In the genomic region with DNA sequence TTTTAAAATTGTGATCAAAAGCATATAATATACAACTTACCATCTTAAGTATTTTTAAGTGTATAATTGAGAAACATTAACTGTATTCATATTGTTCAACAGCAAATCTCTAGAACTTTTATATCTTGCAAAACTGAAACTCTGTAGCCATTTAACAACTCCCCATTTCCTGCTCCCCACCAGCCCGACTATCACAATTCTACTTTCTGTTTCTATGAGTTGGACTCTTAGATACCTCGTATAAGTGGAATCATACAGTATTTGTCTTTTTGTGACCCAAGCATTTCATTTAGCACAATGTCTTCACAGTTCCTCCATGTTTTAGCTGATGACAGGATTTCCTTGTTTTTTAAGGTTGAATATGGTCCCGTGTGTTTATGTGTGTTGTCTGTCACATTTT, we compare ENCODE assay signal across 26 cellular contexts.
A peak's percentile ranks its signal among the peaks of the same experiment; 100 is the strongest.
DNase-seq lines count a peak whose midpoint lies in the region; ATAC-seq, FAIRE-seq and TF ChIP-seq lines count a peak whose summit lies in the region.
"Had no signal": no experiment of that assay in that cellular context is flagged by ENCODE, and none has a peak within 500 bp of the region (broad histone marks: within the 10 kb centered on the region; RNA-seq: fewer than 3 reads in every experiment).

No MANE protein-coding gene starts in this region.

- in situ Hi-C loops in GM12878 (cut with MboI) = no loop called here

- H3K36me3 Mint-ChIP-seq in activated T-cell treated with anti-CD3 and anti-CD28 coated beads, Interleukin-2, amount 50 U/mL, for 4 hours (ENCODE audit: insufficient read depth) = peaks cover 76% of the 10 kb centered on the region

- TF ChIP-seq EP300 in GM12878 (IDR thresholded peaks at IDR 0.05; ENCODE audit: borderline replicate concordance in 1 of 2, control insufficient read depth in 1 of 2, low read depth in 2 of 2, low read length in 2 of 2) (no peak), upper lobe of left lung (IDR thresholded peaks at IDR 0.05) (no peak)

- SMC1A ChIA-PET in GM12878 (lab: Charles Lee; ENCODE audit: uncharacterized antibody, unreplicated experiment) = no interaction called here

- H3K79me2 ChIP-seq in MM.1S (ENCODE audit: low read length) (no peaks in the 10 kb centered on the region), GM12878 (ENCODE audit: control insufficient read depth, insufficient read depth, low read length) (no peaks in the 10 kb centered on the region)

- TF ChIP-seq RAD21 in GM12878 (IDR thresholded peaks at IDR 0.05; ENCODE audit: insufficient read depth, low read depth, low read length) = no peak

- CTCF ChIA-PET in GM12878 (lab: Yijun Ruan, JAX) = no interaction called here
- CTCF ChIA-PET in A673 (lab: Charles Lee) = no interaction called here

- RAD21 ChIA-PET in GM12878 (lab: Charles Lee; ENCODE audit: unreplicated experiment) = no interaction called here

- H3K4me1 ChIP-seq in MM.1S (ENCODE audit: low read length) (peaks cover 16% of the 10 kb centered on the region), GM12878 (ENCODE audit: control insufficient read depth, insufficient read depth, low read length) (no peaks in the 10 kb centered on the region), A673 (ENCODE audit: insufficient read depth, low read length, poor library complexity, severe bottlenecking) (peaks cover 3% of the 10 kb centered on the region), upper lobe of left lung (no peaks in the 10 kb centered on the region)

- H3K9ac ChIP-seq in MM.1S (ENCODE audit: low read length) (no peak overlapping the region), GM12878 (ENCODE audit: control insufficient read depth, insufficient read depth, low read length) (no peak overlapping the region)
- H3K9ac ChIP-seq: BLaER1 treated with 17β-estradiol and CSF1 and Interleukin-3, amounts not matched to agents 10 nM and 100 nM had no signal

- H3K36me3 ChIP-seq in MM.1S (replicated peaks; ENCODE audit: insufficient read depth, low read length) = peaks cover 8% of the 10 kb centered on the region; the same call in 1 of the 2 replicates
- peaks cover 0 to 19% of the 10 kb centered on the region in 2 experiments; a peak in 2 of 4 replicates for H3K36me3 ChIP-seq in GM12878 (ENCODE audit: control insufficient read depth in 2 of 2, insufficient read depth in 2 of 2, low read length in 1 of 2)
- peaks cover 17% of the 10 kb centered on the region for H3K36me3 ChIP-seq in A673 (ENCODE audit: insufficient read depth, low read length, poor library complexity, severe bottlenecking)
- H3K36me3 ChIP-seq in upper lobe of left lung = peaks cover 0 to 43% (median 8%) of the 10 kb centered on the region in 4 donors

- H2AFZ ChIP-seq in MM.1S (ENCODE audit: low read length) = no peak overlapping the region
- H2AFZ ChIP-seq in GM12878 (ENCODE audit: control insufficient read depth, low read depth, low read length) = no peak overlapping the region

- H3K4me1 Mint-ChIP-seq in activated T-cell treated with anti-CD3 and anti-CD28 coated beads, Interleukin-2, amount 50 U/mL, for 4 hours (ENCODE audit: low read depth) = peaks cover 19% of the 10 kb centered on the region
- H3K4me1 Mint-ChIP-seq: endodermal cell had no signal

- H3K9me2 ChIP-seq in MM.1S (replicated peaks; ENCODE audit: insufficient read depth, low read length) = no peaks in the 10 kb centered on the region

- peaks cover 7% of the 10 kb centered on the region; the same call in 1 of the 2 replicates for H3F3A ChIP-seq in MM.1S (ENCODE audit: insufficient read depth, low read length)

- no peaks in the 10 kb centered on the region for H4K20me1 ChIP-seq in MM.1S (ENCODE audit: insufficient read depth, low read length)
- H4K20me1 ChIP-seq in GM12878 (ENCODE audit: control insufficient read depth, insufficient read depth) = no peaks in the 10 kb centered on the region
- H4K20me1 ChIP-seq: BLaER1 treated with 17β-estradiol and CSF1 and Interleukin-3, amounts not matched to agents 10 nM and 100 nM had no signal

- POLR2A ChIA-PET in GM12878 (lab: Charles Lee) (interaction anchor here (1.6 kb wide), 1 partner anchor 25 kb away, joined by 4 read pairs; no protein-coding TSS in a partner anchor), A673 (lab: Charles Lee; ENCODE audit: low non-redundant PET) (no interaction called here)

- intact Hi-C loops in GM12878 (cut with micrococcal nuclease; ENCODE audit: unreplicated experiment) = no loop called here
- intact Hi-C loops in A673 (cut with micrococcal nuclease; ENCODE audit: unreplicated experiment) = no loop called here

- 45% methylated on average over 3 of the region's 3 CpGs for WGBS in GM12878 (ENCODE audit: insufficient coverage, insufficient replicate concordance, low lambda C conversion rate, missing lambda C conversion rate)
- whole genome bisulfite sequencing in upper lobe of left lung, 2 donors = 81 to 83% methylated on average over 3 of the region's 3 CpGs

- H3K27ac ChIP-seq in MM.1S (ENCODE audit: low read length) (peak overlapping the region; percentile 24; the same call in 1 of the 2 replicates), GM12878 (ENCODE audit: control insufficient read depth, insufficient read depth) (no peak overlapping the region), A673 (ENCODE audit: low read depth, low read length, poor library complexity, severe bottlenecking) (no peak overlapping the region), upper lobe of left lung (no peak overlapping the region)
- H3K27ac ChIP-seq: BLaER1 treated with 17β-estradiol and CSF1 and Interleukin-3, amounts not matched to agents 10 nM and 100 nM; coronary artery; gastroesophageal sphincter had no signal

- TF ChIP-seq POLR2A in GM12878 (IDR thresholded peaks at IDR 0.05; ENCODE audit: low read depth, low read length) (no peak), H54 (IDR thresholded peaks at IDR 0.05; ENCODE audit: low read depth, low read length) (no peak), upper lobe of left lung (IDR thresholded peaks at IDR 0.05) (no peak)

- H3K27me3 ChIP-seq in MM.1S (replicated peaks; ENCODE audit: insufficient read depth, low read length) (no peaks in the 10 kb centered on the region), GM12878 (replicated peaks in 1 of 2; ENCODE audit: control insufficient read depth in 2 of 2, insufficient read depth in 2 of 2, low read length in 1 of 2) (no peaks in the 10 kb centered on the region), A673 (replicated peaks; ENCODE audit: insufficient read depth, low read depth, low read length, poor library complexity) (no peaks in the 10 kb centered on the region), upper lobe of left lung (no peaks in the 10 kb centered on the region)
- H3K27me3 ChIP-seq: BLaER1 treated with 17β-estradiol and CSF1 and Interleukin-3, amounts not matched to agents 10 nM and 100 nM; gastroesophageal sphincter had no signal

- FAIRE-seq in GM12878 (lab: Jason Lieb, UNC) (no peak), H54 (lab: Jason Lieb, UNC) (no peak)
- FAIRE-seq: bronchial epithelial cell had no signal

- no peaks in the 10 kb centered on the region for H3K9me3 ChIP-seq in MM.1S (replicated peaks; ENCODE audit: insufficient read depth, low read length)
- peaks cover 8% of the 10 kb centered on the region for H3K9me3 ChIP-seq in GM12878 (replicated peaks; ENCODE audit: control insufficient read depth, insufficient read depth, low read length)
- H3K9me3 ChIP-seq in A673 (ENCODE audit: low read depth, low read length, poor library complexity, severe bottlenecking) = peaks cover 12% of the 10 kb centered on the region
- no peaks in the 10 kb centered on the region for H3K9me3 ChIP-seq in upper lobe of left lung

- DNase-seq in activated T-cell treated with anti-CD3 and anti-CD28 coated beads, Interleukin-2, amount 50 U/mL, for 4 hours = no peak
- no peak for DNase-seq in activated T-cell treated with anti-CD3 and anti-CD28 coated beads, Interleukin-2, amount 50 U/mL, for 1 hour
- DNase-seq in MM.1S = peak; percentile 80
- no peak for DNase-seq in GM12878 (ENCODE audit: low read depth, low spot score)
- DNase-seq in A673 (ENCODE audit: low spot score) = no peak
- no peak for DNase-seq in H54 (ENCODE audit: insufficient read length, low spot score)
- no peak for DNase-seq in stimulated activated CD4-positive, alpha-beta T cell treated with anti-CD3 and anti-CD28 coated beads, Interleukin-2, amount 100 ng/mL, for 24 hours
- DNase-seq in upper lobe of left lung = no peak
- DNase-seq: activated CD4-positive, alpha-beta T cell treated with anti-CD3 and anti-CD28 coated beads, Interleukin-2, amount 50 U/mL, for 1 hour; activated naive CD4-positive, alpha-beta T cell; amygdala; endodermal cell; KBM-7; mammary epithelial cell; NCI-H1092; NCI-H2029; NCI-H226; NCI-H774; nucleus accumbens; SIG-M5; stimulated activated CD4-positive, alpha-beta T cell treated with anti-CD3 and anti-CD28 coated beads, Interleukin-4, amount 100 ng/mL, for 4 hours had no signal

- TF ChIP-seq CTCF in MM.1S (IDR thresholded peaks at IDR 0.05; ENCODE audit: low read length) (no peak), GM12878 (IDR thresholded peaks at IDR 0.05 in 2 of 3, conservative IDR thresholded peaks at IDR 0.05 in 1 of 3; ENCODE audit: control insufficient read depth in 2 of 3, extremely low read depth in 1 of 3, insufficient read depth in 1 of 3, low read depth in 3 of 3, low read length in 3 of 3) (no peak), A673 (conservative IDR thresholded peaks at IDR 0.05; ENCODE audit: low read depth, low read length) (no peak), upper lobe of left lung (IDR thresholded peaks at IDR 0.05) (no peak)

- H3K4me3 ChIP-seq in MM.1S (ENCODE audit: low read length) = peak overlapping the region; percentile 34; the same call in 1 of the 2 replicates
- H3K4me3 ChIP-seq in GM12878 = no peak overlapping the region
- H3K4me3 ChIP-seq in A673 (ENCODE audit: low read depth, low read length, poor library complexity, severe bottlenecking) = no peak overlapping the region
- H3K4me3 ChIP-seq in upper lobe of left lung = no peak overlapping the region
- H3K4me3 ChIP-seq: BLaER1 treated with 17β-estradiol and CSF1 and Interleukin-3, amounts not matched to agents 10 nM and 100 nM; coronary artery; gastroesophageal sphincter had no signal

- BruUV-seq in GM12878 (replicated peaks; lab: Mats Ljungman, UMichigan) (no TSS peak), A673 (replicated peaks; lab: Mats Ljungman, UMichigan) (no TSS peak)

- ATAC-seq in activated T-cell treated with anti-CD3 and anti-CD28 coated beads, Interleukin-2, amount 50 U/mL, for 4 hours = no peak
- ATAC-seq in GM12878 (peak; percentile 78), upper lobe of left lung (ENCODE audit: low FRiP score in 2 of 2) (no peak)
- ATAC-seq: gastroesophageal sphincter had no signal

- H3K27me3 Mint-ChIP-seq in activated T-cell treated with anti-CD3 and anti-CD28 coated beads, Interleukin-2, amount 50 U/mL, for 4 hours (ENCODE audit: low read depth) = no peaks in the 10 kb centered on the region
- H3K27me3 Mint-ChIP-seq: type B pancreatic cell had no signal

- H3K4me2 ChIP-seq in MM.1S (ENCODE audit: low read depth, low read length) (peak overlapping the region; percentile 68), GM12878 (ENCODE audit: control insufficient read depth, insufficient read depth) (no peak overlapping the region)
- H3K4me2 ChIP-seq: BLaER1 treated with 17β-estradiol and CSF1 and Interleukin-3, amounts not matched to agents 10 nM and 100 nM had no signal

- peak overlapping the region; percentile 2 for H3K4me3 Mint-ChIP-seq in activated T-cell treated with anti-CD3 and anti-CD28 coated beads, Interleukin-2, amount 50 U/mL, for 4 hours
- H3K4me3 Mint-ChIP-seq: endodermal cell, type B pancreatic cell had no signal

- peaks cover 20% of the 10 kb centered on the region for H3K9me3 Mint-ChIP-seq in activated T-cell treated with anti-CD3 and anti-CD28 coated beads, Interleukin-2, amount 50 U/mL, for 4 hours
- H3K9me3 Mint-ChIP-seq: endodermal cell had no signal
